ENCODE assay signal across 1 cellular context in the genomic region with DNA sequence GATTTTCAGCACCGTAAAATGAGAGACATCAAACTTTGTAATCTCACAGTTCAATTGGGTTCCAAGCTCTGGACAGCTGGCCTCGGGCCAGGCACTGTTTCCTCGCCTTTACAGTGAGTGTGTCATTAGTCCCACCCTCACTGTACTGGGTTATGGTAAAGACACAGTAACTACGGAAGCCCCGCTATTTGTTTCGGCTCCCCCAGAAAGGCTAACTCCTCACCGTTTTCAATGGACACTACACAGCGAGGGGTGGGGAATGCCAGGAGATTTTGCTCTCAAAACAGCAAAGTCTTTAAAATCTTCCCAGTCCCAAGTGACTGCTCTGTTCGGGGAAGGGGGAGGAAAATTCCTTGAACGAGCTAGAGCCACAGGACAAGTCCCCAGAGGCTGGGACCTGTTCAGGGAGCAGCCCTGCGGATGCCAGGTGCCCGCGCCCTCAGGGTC.
TF ChIP-seq lines count a peak whose summit lies in the region.

No MANE protein-coding gene starts in this region.

TF ChIP-seq in IMR-90, 13 proteins besides CTCF, POLR2A, EP300 and RAD21 (continued from another document):
- TF ChIP-seq, protein P1, sequence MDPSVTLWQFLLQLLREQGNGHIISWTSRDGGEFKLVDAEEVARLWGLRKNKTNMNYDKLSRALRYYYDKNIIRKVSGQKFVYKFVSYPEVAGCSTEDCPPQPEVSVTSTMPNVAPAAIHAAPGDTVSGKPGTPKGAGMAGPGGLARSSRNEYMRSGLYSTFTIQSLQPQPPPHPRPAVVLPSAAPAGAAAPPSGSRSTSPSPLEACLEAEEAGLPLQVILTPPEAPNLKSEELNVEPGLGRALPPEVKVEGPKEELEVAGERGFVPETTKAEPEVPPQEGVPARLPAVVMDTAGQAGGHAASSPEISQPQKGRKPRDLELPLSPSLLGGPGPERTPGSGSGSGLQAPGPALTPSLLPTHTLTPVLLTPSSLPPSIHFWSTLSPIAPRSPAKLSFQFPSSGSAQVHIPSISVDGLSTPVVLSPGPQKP (IDR thresholded peaks at IDR 0.05; ENCODE audit: borderline replicate concordance, low read depth, low read length), result no peak
- TF ChIP-seq FOS (IDR thresholded peaks at IDR 0.05; ENCODE audit: low read depth, low read length), result no peak
- no peak for TF ChIP-seq MXI1 (IDR thresholded peaks at IDR 0.05; ENCODE audit: borderline replicate concordance, low read depth, low read length)
- no peak for TF ChIP-seq SMC3 (IDR thresholded peaks at IDR 0.05; ENCODE audit: low read depth, low read length)
- TF ChIP-seq CEBPB (IDR thresholded peaks at IDR 0.05; ENCODE audit: low read depth, low read length), result no peak
- no peak for TF ChIP-seq RCOR1 (IDR thresholded peaks at IDR 0.05; ENCODE audit: insufficient replicate concordance, low read length)
- no peak for TF ChIP-seq CHD1 (IDR thresholded peaks at IDR 0.05; ENCODE audit: low read depth, low read length)
